ENCODE assay signal across 1 cellular context in the genomic region with DNA sequence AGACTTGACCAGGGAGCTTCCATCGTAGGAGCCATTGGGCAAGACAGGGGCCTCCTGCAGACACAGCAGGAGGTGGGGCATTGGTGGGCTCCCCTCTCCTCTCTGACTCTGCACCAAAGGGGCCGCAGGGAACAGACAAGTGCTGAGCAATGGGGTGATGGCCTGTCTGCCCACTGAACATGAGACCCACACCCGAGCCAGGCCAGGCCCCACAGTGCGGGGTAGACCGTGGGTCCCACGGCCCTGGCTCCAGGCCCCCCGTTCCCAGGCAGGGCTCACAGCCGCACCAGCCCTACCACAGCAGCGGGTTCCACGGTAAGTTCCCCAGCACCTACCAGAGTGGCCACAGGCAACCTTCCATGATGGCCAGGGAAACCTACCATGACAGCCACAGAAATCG.
TF ChIP-seq lines count a peak whose summit lies in the region.

No MANE protein-coding gene starts in this region.

TF ChIP-seq in H1, 55 proteins besides CTCF, POLR2A, EP300 and RAD21:
- TF ChIP-seq RBBP5 (IDR thresholded peaks at IDR 0.05; ENCODE audit: borderline replicate concordance, low read depth, low read length): no peak
- TF ChIP-seq, protein P1, sequence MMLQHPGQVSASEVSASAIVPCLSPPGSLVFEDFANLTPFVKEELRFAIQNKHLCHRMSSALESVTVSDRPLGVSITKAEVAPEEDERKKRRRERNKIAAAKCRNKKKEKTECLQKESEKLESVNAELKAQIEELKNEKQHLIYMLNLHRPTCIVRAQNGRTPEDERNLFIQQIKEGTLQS (IDR thresholded peaks at IDR 0.05; ENCODE audit: insufficient read depth, low read depth, low read length): no peak
- no peak for TF ChIP-seq CHD2 (IDR thresholded peaks at IDR 0.05; ENCODE audit: low read length)
- TF ChIP-seq EZH2 (IDR thresholded peaks at IDR 0.05; ENCODE audit: low read depth, low read length, severe bottlenecking): no peak
- no peak for TF ChIP-seq SP4 (IDR thresholded peaks at IDR 0.05; ENCODE audit: low read length)
- no peak for TF ChIP-seq TBP (IDR thresholded peaks at IDR 0.05; ENCODE audit: low read depth, low read length)
- no peak for TF ChIP-seq CEBPB (IDR thresholded peaks at IDR 0.05; ENCODE audit: low read depth, low read length)
- TF ChIP-seq KDM5A (IDR thresholded peaks at IDR 0.05; ENCODE audit: low read length): no peak
- no peak for TF ChIP-seq CREB1 (IDR thresholded peaks at IDR 0.05)
- TF ChIP-seq BCL11A (IDR thresholded peaks at IDR 0.05; ENCODE audit: low read depth in 2 of 2, low read length in 2 of 2): no peak
- no peak for TF ChIP-seq SAP30 (IDR thresholded peaks at IDR 0.05; ENCODE audit: insufficient read depth, insufficient replicate concordance, low read length)
- no peak for TF ChIP-seq POLR2AphosphoS5 (IDR thresholded peaks at IDR 0.05; ENCODE audit: low read depth, low read length)
- no peak for TF ChIP-seq TAF1 (IDR thresholded peaks at IDR 0.05; ENCODE audit: low read depth, low read length)
- no peak for TF ChIP-seq RNF2 (IDR thresholded peaks at IDR 0.05; ENCODE audit: borderline replicate concordance, low read depth, low read length, missing control alignments, poor library complexity, severe bottlenecking)
- no peak for TF ChIP-seq CBX8 (IDR thresholded peaks at IDR 0.05; ENCODE audit: borderline replicate concordance, low read depth, low read length)
